In the genomic region with DNA sequence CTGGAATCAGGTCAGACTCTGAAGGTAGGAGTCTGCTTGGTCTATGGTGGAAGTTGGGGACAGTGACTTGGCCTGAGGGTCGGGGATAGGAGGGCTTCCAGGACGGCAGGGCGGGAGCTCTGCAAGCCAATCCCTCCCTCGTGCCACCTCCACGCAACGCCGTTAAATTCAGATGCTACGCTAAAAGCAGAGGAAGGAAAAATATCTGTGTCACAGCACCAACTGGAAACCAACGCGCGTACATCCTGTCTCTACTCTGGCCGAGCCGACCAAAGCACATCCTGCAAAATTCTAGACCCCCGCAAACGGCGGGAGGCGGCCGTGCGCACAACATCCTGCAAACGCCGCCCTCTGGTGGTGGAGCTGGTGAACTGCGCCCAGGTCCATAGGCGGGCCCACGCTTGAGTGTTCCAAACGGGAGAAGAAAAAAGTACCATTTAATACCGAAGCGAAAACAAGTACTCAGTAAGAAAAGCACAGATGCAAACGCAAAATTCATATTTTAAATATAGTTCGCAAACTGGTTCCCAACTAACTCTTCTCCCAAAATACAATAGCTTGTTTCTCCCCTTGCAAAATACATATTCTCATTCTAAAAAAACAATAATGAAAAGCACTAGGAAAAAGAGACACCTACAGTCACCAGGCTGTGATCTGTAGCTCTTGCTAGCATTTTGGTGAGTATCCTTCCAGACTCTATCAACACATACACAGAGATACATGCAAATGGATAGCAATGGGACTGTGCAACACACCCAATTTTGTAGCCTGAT, we compare ENCODE assay signal across 8 cellular contexts. TPM values are rescaled to one million over a fixed set of nuclear protein-coding genes. Genes with fewer than 3 reads are reported as not detected.
DNase-seq lines count a peak whose midpoint lies in the region; ATAC-seq and TF ChIP-seq lines count a peak whose summit lies in the region.

No MANE protein-coding gene starts in this region.

- H3K27ac Mint-ChIP-seq in T-cell, result peak overlapping the region in 1 of 2 donors; percentile 16

- peak; percentile 88 for TF ChIP-seq CTCF in LNCaP clone FGC (IDR thresholded peaks at IDR 0.05; ENCODE audit: control insufficient read depth, extremely low read depth, insufficient read depth)

- peak overlapping the region; percentile 59 for H3K9ac ChIP-seq in adipocyte (ENCODE audit: low read length)

- peak overlapping the region; percentile 21 to 56 (median 52) for H3K4me3 Mint-ChIP-seq in T-cell

- peak; percentile 91 for ATAC-seq in GM21825 (IDR thresholded peaks at IDR 0.05; ENCODE audit: unreplicated experiment)
- ATAC-seq in T-cell (replicated peaks in 1 of 4), result peak; percentile 86 to 96 (median 88)
- ATAC-seq in left ventricle myocardium superior, result peak; percentile 91

- H3K4me3 ChIP-seq in LNCaP clone FGC (ENCODE audit: low read depth, low read length), result peak overlapping the region; percentile 30
- peak overlapping the region; percentile 73 for H3K4me3 ChIP-seq in adipocyte (ENCODE audit: low read length)

- H3K4me1 ChIP-seq in adipocyte (ENCODE audit: control insufficient read depth, insufficient read depth, low read length), result peaks cover 8% of the 10 kb centered on the region

- peaks cover 4% of the 10 kb centered on the region for H3K9me3 ChIP-seq in adipocyte (ENCODE audit: control insufficient read depth, low read length)

- intact Hi-C loops in left ventricle myocardium superior (cut with micrococcal nuclease), result loop anchor here (5.0 kb wide), 1 partner anchor 106 kb away; no protein-coding TSS in a partner anchor

- no peaks in the 10 kb centered on the region for H3K36me3 Mint-ChIP-seq in T-cell

- peak; percentile 79 for DNase-seq in ELR (ENCODE audit: low read depth)
- no peak for DNase-seq in LNCaP clone FGC (ENCODE audit: low read depth)
- DNase-seq in T-cell, result peak; percentile 60 to 83 (median 73)
- DNase-seq in adipocyte (ENCODE audit: low read depth), result peak; percentile 82
- peak; percentile 88 for DNase-seq in left ventricle myocardium superior
- DNase-seq in renal cortical epithelial cell (ENCODE audit: low read depth), result peak; percentile 18
- DNase-seq in 8988T, result no peak

- no peaks in the 10 kb centered on the region for H3K9me3 Mint-ChIP-seq in T-cell

- H3K27me3 Mint-ChIP-seq in T-cell, result peaks cover 21 to 22% of the 10 kb centered on the region in 2 donors

- no peaks in the 10 kb centered on the region for H3K36me3 ChIP-seq in adipocyte (ENCODE audit: control insufficient read depth, insufficient read depth, low read length, severe bottlenecking)

- H3K27me3 ChIP-seq in adipocyte (replicated peaks; ENCODE audit: control insufficient read depth, insufficient read depth, low read length), result peaks cover 1% of the 10 kb centered on the region

- CTCF ChIA-PET in T-cell (lab: Charles Lee), result interaction anchor here (0.5 to 3.3 kb wide), 25 partner anchors 9 to 1804 kb away, joined by 3 to 33 read pairs (median 4); no protein-coding TSS in a partner anchor

- H3K4me1 Mint-ChIP-seq in T-cell, result peaks cover 14 to 15% (median 15%) of the 10 kb centered on the region in 3 donors

- POLR2A ChIA-PET in T-cell (lab: Charles Lee), result interaction anchor here (0.6 to 0.7 kb wide), 3 partner anchors 72 to 1827 kb away, joined by 3 to 4 read pairs (median 4); no protein-coding TSS in a partner anchor

RNA-seq across cellular contexts. Expression of a gene that starts 45.7 kb away (rescaled TPM):
- total RNA-seq in T-cell, result under 1 TPM; 0.26 to 0.89 (median 0.53) TPM
- 22.5 TPM for total RNA-seq in left ventricle myocardium superior
- total RNA-seq in renal cortical epithelial cell, result 24.7 and 79.5 TPM in 2 replicates

Comparison
In these comparisons a context has a peak if more than half of its experiments do, and no peak if none do; other contexts are left out.
1. DNase-seq: peak in ELR (single experiment), T-cell (34 of 34), adipocyte (single experiment), left ventricle myocardium superior (single experiment) and renal cortical epithelial cell (single experiment); none in LNCaP clone FGC (single experiment) and 8988T (single experiment).
2. RNA of a gene that starts 45.7 kb away (total RNA-seq): 24.7 to 79.5 TPM in renal cortical epithelial cell and 22.5 TPM in left ventricle myocardium superior (single experiment); 0.26 to 0.89 TPM in T-cell; every median in the first group is over 10 times any median in the second.
3. Peak in every context shown above with its lines, with median percentiles within 50 percentile points of each other: ATAC-seq.